8 cellular contexts compared by ENCODE assay signal in genomic region chr22:43262990-43263644, GRCh38.
DNase-seq lines count a peak whose midpoint lies in the region; ATAC-seq and TF ChIP-seq lines count a peak whose summit lies in the region.

No MANE protein-coding gene starts in this region.

- DNase-seq in DMS153 treated with DMSO at 0.1 percent for 48 hours (lab: John Stamatoyannopoulos, UW; ENCODE audit: unreplicated experiment) (peak; percentile 30), NB4 (ENCODE audit: low read depth) (peak; percentile 82), NCI-H82 treated with DMSO at 0.1 percent for 48 hours (lab: John Stamatoyannopoulos, UW; ENCODE audit: unreplicated experiment) (no peak), DMS79 treated with DMSO at 0.1 percent for 48 hours (lab: John Stamatoyannopoulos, UW) (no peak)
- peak; percentile 78 for DNase-seq in activated effector memory CD4-positive, alpha-beta T cell treated with anti-CD3 and anti-CD28 coated beads, Interleukin-2, amount 50 U/mL, for 16 hours
- peak in 4 of 9 donors; percentile 6 to 34 (median 23) for DNase-seq in naive thymus-derived CD4-positive, alpha-beta T cell

- H3K27me3 ChIP-seq in naive thymus-derived CD4-positive, alpha-beta T cell (ENCODE audit: control insufficient read depth in 2 of 2, insufficient read depth in 2 of 2, low read length in 2 of 2), result no peaks in the 10 kb centered on the region

- POLR2A ChIA-PET in naive thymus-derived CD4-positive, alpha-beta T cell (lab: Charles Lee), result no interaction called here

- ATAC-seq in naive thymus-derived CD4-positive, alpha-beta T cell, result peak; percentile 59
- no peak for ATAC-seq in GM18873 (IDR thresholded peaks at IDR 0.05; ENCODE audit: low FRiP score, unreplicated experiment)
- ATAC-seq in HG03095 (IDR thresholded peaks at IDR 0.05; ENCODE audit: unreplicated experiment), result no peak

- no peaks in the 10 kb centered on the region for H3K36me3 ChIP-seq in naive thymus-derived CD4-positive, alpha-beta T cell (ENCODE audit: control insufficient read depth in 2 of 3, insufficient read depth in 3 of 3, low read length in 3 of 3)

- H3K4me3 Mint-ChIP-seq in naive thymus-derived CD4-positive, alpha-beta T cell, result peak overlapping the region; percentile 74 to 90 (median 82)

- no peaks in the 10 kb centered on the region for H3K27me3 Mint-ChIP-seq in naive thymus-derived CD4-positive, alpha-beta T cell

- no peak overlapping the region for H3K27ac ChIP-seq in naive thymus-derived CD4-positive, alpha-beta T cell (ENCODE audit: low read depth, low read length)

- no peak for TF ChIP-seq CTCF in NB4 (IDR thresholded peaks at IDR 0.05; ENCODE audit: low read depth, low read length)

- peak overlapping the region; percentile 48 for H3K4me3 ChIP-seq in NB4 (ENCODE audit: low read depth, low read length)
- H3K4me3 ChIP-seq in naive thymus-derived CD4-positive, alpha-beta T cell (ENCODE audit: low read length), result peak overlapping the region; percentile 49

- no peaks in the 10 kb centered on the region for H3K36me3 Mint-ChIP-seq in naive thymus-derived CD4-positive, alpha-beta T cell

- intact Hi-C loops in naive thymus-derived CD4-positive, alpha-beta T cell (cut with micrococcal nuclease), result loop anchor here (2.0 to 10.0 kb wide), 2 partner anchors 32 to 78 kb away; partner anchors contain the start of gene TTLL12 (in 1 of the 2)

- H3K4me1 ChIP-seq in naive thymus-derived CD4-positive, alpha-beta T cell (ENCODE audit: control insufficient read depth in 2 of 2, insufficient read depth in 2 of 2, low read length in 2 of 2), result peaks cover 14 to 23% of the 10 kb centered on the region in 2 donors

- no peaks in the 10 kb centered on the region for H3K9me3 ChIP-seq in naive thymus-derived CD4-positive, alpha-beta T cell (ENCODE audit: control insufficient read depth in 2 of 3, low read length in 3 of 3)

- no peaks in the 10 kb centered on the region for H3K9me3 Mint-ChIP-seq in naive thymus-derived CD4-positive, alpha-beta T cell

- H3K4me1 Mint-ChIP-seq in naive thymus-derived CD4-positive, alpha-beta T cell, result peaks cover 18 to 32% (median 21%) of the 10 kb centered on the region in 7 donors

- no peak for TF ChIP-seq POLR2A in NB4 (IDR thresholded peaks at IDR 0.05; ENCODE audit: extremely low read depth, insufficient read length)

- peak overlapping the region; percentile 4 to 94 (median 63) for H3K27ac Mint-ChIP-seq in naive thymus-derived CD4-positive, alpha-beta T cell

- CTCF ChIA-PET in naive thymus-derived CD4-positive, alpha-beta T cell (lab: Charles Lee), result interaction anchor here (0.9 kb wide), 1 partner anchor 75 kb away, joined by 4 read pairs; no protein-coding TSS in a partner anchor

Comparison
In these comparisons a context has a peak if more than half of its experiments do, and no peak if none do; other contexts are left out.
1. DNase-seq: peak in DMS153 treated with DMSO at 0.1 percent for 48 hours (single experiment), NB4 (single experiment) and activated effector memory CD4-positive, alpha-beta T cell treated with anti-CD3 and anti-CD28 coated beads, Interleukin-2, amount 50 U/mL, for 16 hours (single experiment); none in NCI-H82 treated with DMSO at 0.1 percent for 48 hours (single experiment) and DMS79 treated with DMSO at 0.1 percent for 48 hours (single experiment).